Comparison of ENCODE assay signal across 20 cellular contexts in the genomic region with DNA sequence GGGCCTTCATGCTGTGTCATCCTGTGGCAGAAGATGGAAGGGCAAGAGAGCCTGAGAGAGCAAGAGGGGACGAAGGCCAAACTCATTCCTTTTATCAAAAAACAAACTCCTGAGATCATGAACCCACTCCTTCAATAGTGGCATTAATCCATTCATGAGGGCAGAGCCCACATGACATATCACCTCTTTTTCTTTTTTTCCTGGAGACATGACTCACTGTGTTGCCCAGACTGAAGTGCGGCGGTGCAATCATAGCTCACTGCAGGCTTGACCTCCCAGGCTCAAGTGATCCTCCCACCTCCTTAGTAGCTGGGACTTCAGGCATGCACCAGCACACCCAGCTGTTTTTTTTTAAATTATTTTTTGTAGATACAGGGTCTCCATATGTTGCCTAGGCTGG.
DNase-seq lines count a peak whose midpoint lies in the region; ATAC-seq, FAIRE-seq and TF ChIP-seq lines count a peak whose summit lies in the region.
"Had no signal": no experiment of that assay in that cellular context is flagged by ENCODE, and none has a peak within 500 bp of the region (broad histone marks: within the 10 kb centered on the region; RNA-seq: fewer than 3 reads in every experiment).

No MANE protein-coding gene starts in this region.

- H3K27ac ChIP-seq in PC-3 (ENCODE audit: low read length) = no peak overlapping the region
- H3K27ac ChIP-seq in HepG2 (ENCODE audit: extremely low read length, insufficient read depth, low read length) = no peak overlapping the region
- no peak overlapping the region for H3K27ac ChIP-seq in SK-N-SH (ENCODE audit: low read depth in 2 of 2, low read length in 1 of 2)
- H3K27ac ChIP-seq: pancreas, tibial artery had no signal

- no peak overlapping the region for H3K4me3 Mint-ChIP-seq in stimulated activated memory B cell treated with anti-CD40 and anti-IgM and Interleukin-4, amounts not matched to agents 10 μg/mL and 1 μg/mL and 100 μg/mL, for 72 hours
- H3K4me3 Mint-ChIP-seq: activated CD4-positive, alpha-beta T cell treated with anti-CD3 and anti-CD28 coated beads, Interleukin-2, amount 10 ng/mL, durations not matched to agents 24 days and 14 days; CD8-positive, alpha-beta T cell; natural killer cell treated with Interleukin-12 subunit alpha and Interleukin-12 subunit beta and Interleukin-15 and Interleukin-18, amount 100 ng/mL, for 72 hours had no signal

- CTCF ChIA-PET in PC-3 (lab: Charles Lee) (no interaction called here), HepG2 (lab: Yijun Ruan, JAX; ENCODE audit: low intra/inter-chr PET ratio, low total read pairs) (no interaction called here), SK-N-SH (lab: Yijun Ruan, JAX) (no interaction called here)

- no peak overlapping the region for H2AFZ ChIP-seq in PC-3 (ENCODE audit: low read length)
- no peak overlapping the region for H2AFZ ChIP-seq in HepG2 (ENCODE audit: low read length)
- H2AFZ ChIP-seq in SK-N-SH (ENCODE audit: low read depth) = no peak overlapping the region

- H3K27ac Mint-ChIP-seq in stimulated activated memory B cell treated with anti-CD40 and anti-IgM and Interleukin-4, amounts not matched to agents 10 μg/mL and 1 μg/mL and 100 μg/mL, for 72 hours = no peak overlapping the region
- H3K27ac Mint-ChIP-seq: activated CD4-positive, alpha-beta T cell treated with anti-CD3 and anti-CD28 coated beads, Interleukin-2, amount 10 ng/mL, durations not matched to agents 24 days and 14 days; CD8-positive, alpha-beta T cell; natural killer cell treated with Interleukin-12 subunit alpha and Interleukin-12 subunit beta and Interleukin-15 and Interleukin-18, amount 100 ng/mL, for 72 hours had no signal

- no peak for TF ChIP-seq RAD21 in HepG2 (CRISPR knock-in tag; IDR thresholded peaks at IDR 0.05)
- TF ChIP-seq RAD21 in SK-N-SH (IDR thresholded peaks at IDR 0.05; ENCODE audit: low read length) = no peak

- no peaks in the 10 kb centered on the region for H3K36me3 Mint-ChIP-seq in stimulated activated memory B cell treated with anti-CD40 and anti-IgM and Interleukin-4, amounts not matched to agents 10 μg/mL and 1 μg/mL and 100 μg/mL, for 72 hours
- H3K36me3 Mint-ChIP-seq: CD8-positive, alpha-beta T cell; natural killer cell treated with Interleukin-12 subunit alpha and Interleukin-12 subunit beta and Interleukin-15 and Interleukin-18, amount 100 ng/mL, for 72 hours had no signal

- no peaks in the 10 kb centered on the region for H3K27me3 ChIP-seq in PC-3 (ENCODE audit: low read length)
- no peaks in the 10 kb centered on the region for H3K27me3 ChIP-seq in HepG2 (ENCODE audit: control insufficient read depth in 1 of 2, insufficient read depth in 2 of 2, low read length in 2 of 2)
- H3K27me3 ChIP-seq in SK-N-SH (ENCODE audit: insufficient read depth) = no peaks in the 10 kb centered on the region
- H3K27me3 ChIP-seq: pancreas, tibial artery had no signal

- BruUV-seq in PC-3 (replicated peaks; lab: Mats Ljungman, UMichigan) (no TSS peak), HepG2 (replicated peaks; lab: Mats Ljungman, UMichigan) (no TSS peak)

- no peak overlapping the region for H3K4me3 ChIP-seq in PC-3 (ENCODE audit: low read length)
- H3K4me3 ChIP-seq in choroid plexus epithelial cell (ENCODE audit: low read depth, low read length) = no peak overlapping the region
- H3K4me3 ChIP-seq in HepG2 (replicated peaks in 1 of 3; ENCODE audit: insufficient read depth in 1 of 3, low read depth in 2 of 3, low read length in 3 of 3) = no peak overlapping the region
- no peak overlapping the region for H3K4me3 ChIP-seq in SK-N-SH (ENCODE audit: low read depth in 2 of 2, low read length in 1 of 2)
- H3K4me3 ChIP-seq: pancreas, tibial artery had no signal

- peaks cover 11% of the 10 kb centered on the region for H3K27me3 Mint-ChIP-seq in stimulated activated memory B cell treated with anti-CD40 and anti-IgM and Interleukin-4, amounts not matched to agents 10 μg/mL and 1 μg/mL and 100 μg/mL, for 72 hours

- ATAC-seq in PC-3 (no peak), HepG2 (no peak)
- no peak for ATAC-seq in stimulated activated memory B cell treated with anti-CD40 and anti-IgM and Interleukin-4, amounts not matched to agents 10 μg/mL and 1 μg/mL and 100 μg/mL, for 72 hours
- no peak for ATAC-seq in activated CD4-positive, CD25-positive, alpha-beta regulatory T cell treated with anti-CD3 and anti-CD28 coated beads, Interleukin-2, amount 50 U/mL, for 24 hours
- ATAC-seq: CD8-positive, alpha-beta T cell; natural killer cell treated with Interleukin-12 subunit alpha and Interleukin-12 subunit beta and Interleukin-15 and Interleukin-18, amount 100 ng/mL, for 72 hours had no signal

- 87% methylated on average over 3 of the region's 3 CpGs for WGBS in HepG2 (ENCODE audit: low lambda C conversion rate)
- WGBS in SK-N-SH (ENCODE audit: low lambda C conversion rate) = 83% methylated on average over 3 of the region's 3 CpGs

- H3K9me2 ChIP-seq in PC-3 (replicated peaks; ENCODE audit: low read length) = no peaks in the 10 kb centered on the region
- no peaks in the 10 kb centered on the region for H3K9me2 ChIP-seq in SK-N-SH

- POLR2A ChIA-PET in PC-3 (lab: Charles Lee; ENCODE audit: unreplicated experiment) (no interaction called here), HepG2 (lab: Yijun Ruan, JAX) (no interaction called here), SK-N-SH (lab: Yijun Ruan, JAX) (no interaction called here)

- no peak for FAIRE-seq in HepG2 (lab: Jason Lieb, UNC)
- FAIRE-seq: H1, pancreas had no signal

- no peak overlapping the region for H3K9ac ChIP-seq in PC-3 (ENCODE audit: low read length)
- H3K9ac ChIP-seq in HepG2 (ENCODE audit: insufficient read depth, low read depth, low read length) = no peak overlapping the region
- H3K9ac ChIP-seq in SK-N-SH = no peak overlapping the region

- in situ Hi-C loops in HepG2 (cut with HindIII; ENCODE audit: extremely low pct_ligation_motif_present, low pct_unique_long_range_greater_than_20kb) = no loop called here

- no peak for TF ChIP-seq POLR2A in HepG2 (IDR thresholded peaks at IDR 0.05; ENCODE audit: insufficient read depth in 1 of 2, low read depth in 2 of 2, low read length in 2 of 2)

- TF ChIP-seq EP300 in HepG2 (IDR thresholded peaks at IDR 0.05; ENCODE audit: low read depth in 2 of 2, low read length in 2 of 2) (no peak), HepG2 (CRISPR knock-in tag; IDR thresholded peaks at IDR 0.05; ENCODE audit: borderline replicate concordance) (no peak), SK-N-SH (IDR thresholded peaks at IDR 0.05; ENCODE audit: borderline replicate concordance in 1 of 2, low read depth in 1 of 2, low read length in 1 of 2) (no peak)

- peaks cover under 1% of the 10 kb centered on the region for H3K4me1 Mint-ChIP-seq in stimulated activated memory B cell treated with anti-CD40 and anti-IgM and Interleukin-4, amounts not matched to agents 10 μg/mL and 1 μg/mL and 100 μg/mL, for 72 hours
- H3K4me1 Mint-ChIP-seq: activated CD4-positive, alpha-beta T cell treated with anti-CD3 and anti-CD28 coated beads, Interleukin-2, amount 10 ng/mL, durations not matched to agents 24 days and 14 days had no signal

- no peaks in the 10 kb centered on the region for H3F3A ChIP-seq in PC-3 (ENCODE audit: low read length, unreplicated experiment)
- H3F3A ChIP-seq in SK-N-SH (replicated peaks; ENCODE audit: insufficient read depth) = peaks cover 3% of the 10 kb centered on the region

- no peaks in the 10 kb centered on the region for H4K20me1 ChIP-seq in PC-3 (ENCODE audit: low read length)
- H4K20me1 ChIP-seq in HepG2 (ENCODE audit: insufficient read depth, low read length) = no peaks in the 10 kb centered on the region
- H4K20me1 ChIP-seq in SK-N-SH (ENCODE audit: insufficient read depth) = no peaks in the 10 kb centered on the region

- no peak overlapping the region for H3K4me2 ChIP-seq in PC-3 (ENCODE audit: low read length)
- no peak overlapping the region for H3K4me2 ChIP-seq in HepG2 (ENCODE audit: low read depth, low read length)
- no peak overlapping the region for H3K4me2 ChIP-seq in SK-N-SH

- no peak for TF ChIP-seq CTCF in PC-3 (conservative IDR thresholded peaks at IDR 0.05; ENCODE audit: low read depth, low read length)
- no peak for TF ChIP-seq CTCF in choroid plexus epithelial cell (conservative IDR thresholded peaks at IDR 0.05; ENCODE audit: low read depth, low read length)
- TF ChIP-seq CTCF in HepG2 (CRISPR knock-in tag; IDR thresholded peaks at IDR 0.05) = no peak
- TF ChIP-seq CTCF in SK-N-SH (IDR thresholded peaks at IDR 0.05) = no peak

- DNase-seq in EL (peak; percentile 39), PC-3 (peak; percentile 12), choroid plexus epithelial cell (ENCODE audit: low read depth) (peak; percentile 51), HepG2 (ENCODE audit: low spot score) (no peak), SK-N-SH (no peak)
- DNase-seq in stimulated activated naive CD4-positive, alpha-beta T cell treated with Interleukin-2 at 50 U/mL for 16 hours (lab: John Stamatoyannopoulos, UW) = no peak
- DNase-seq: activated CD4-positive, alpha-beta T cell treated with anti-CD3 and anti-CD28 coated beads, Interleukin-2, amount 10 ng/mL, durations not matched to agents 24 days and 14 days; activated effector memory CD4-positive, alpha-beta T cell treated with Interleukin-2 at 50 U/mL for 16 hours; CD8-positive, alpha-beta T cell; central memory CD4-positive, alpha-beta T cell; NCI-H1436; NCI-H526; pancreas; stimulated activated CD4-positive, alpha-beta T cell treated with anti-CD3 and anti-CD28 coated beads, Interleukin-1b, Interleukin-23, amount 100 ng/mL, for 48 hours; stimulated activated naive CD4-positive, alpha-beta T cell; tibial artery had no signal

- H3K79me2 ChIP-seq in PC-3 (ENCODE audit: low read length) (no peaks in the 10 kb centered on the region), HepG2 (ENCODE audit: insufficient read depth, low read length) (no peaks in the 10 kb centered on the region), SK-N-SH (ENCODE audit: insufficient read depth) (no peaks in the 10 kb centered on the region)

- no peaks in the 10 kb centered on the region for H3K36me3 ChIP-seq in PC-3 (ENCODE audit: low read depth, low read length)
- no peaks in the 10 kb centered on the region for H3K36me3 ChIP-seq in HepG2 (replicated peaks in 1 of 2; ENCODE audit: control insufficient read depth in 1 of 2, insufficient read depth in 2 of 2, low read length in 2 of 2)
- H3K36me3 ChIP-seq in SK-N-SH (replicated peaks in 1 of 2; ENCODE audit: control insufficient read depth in 1 of 2, insufficient read depth in 2 of 2, low read length in 1 of 2) = no peaks in the 10 kb centered on the region
- H3K36me3 ChIP-seq: pancreas, tibial artery had no signal

- no peaks in the 10 kb centered on the region for H3K9me3 Mint-ChIP-seq in stimulated activated memory B cell treated with anti-CD40 and anti-IgM and Interleukin-4, amounts not matched to agents 10 μg/mL and 1 μg/mL and 100 μg/mL, for 72 hours
- H3K9me3 Mint-ChIP-seq: activated CD4-positive, alpha-beta T cell treated with anti-CD3 and anti-CD28 coated beads, Interleukin-2, amount 10 ng/mL, durations not matched to agents 24 days and 14 days; CD8-positive, alpha-beta T cell; natural killer cell treated with Interleukin-12 subunit alpha and Interleukin-12 subunit beta and Interleukin-15 and Interleukin-18, amount 100 ng/mL, for 72 hours had no signal

- H3K4me1 ChIP-seq in PC-3 (ENCODE audit: insufficient read depth, low read length) (peaks cover 2% of the 10 kb centered on the region), HepG2 (ENCODE audit: insufficient read depth, low read length) (peaks cover 57% of the 10 kb centered on the region), SK-N-SH (ENCODE audit: control insufficient read depth in 1 of 2, insufficient read depth in 2 of 2, low read depth in 1 of 2, low read length in 1 of 2) (peaks cover 0 to 6% of the 10 kb centered on the region in 2 experiments; a peak in 1 of 4 replicates)

- H3K9me3 ChIP-seq in PC-3 (ENCODE audit: low read length) (no peaks in the 10 kb centered on the region), HepG2 (ENCODE audit: low read length) (no peaks in the 10 kb centered on the region), SK-N-SH (no peaks in the 10 kb centered on the region)
- H3K9me3 ChIP-seq: pancreas, tibial artery had no signal

- intact Hi-C loops in PC-3 (cut with micrococcal nuclease) (no loop called here), HepG2 (cut with micrococcal nuclease; ENCODE audit: unreplicated experiment) (no loop called here)

Comparison
In these comparisons a context has a peak if more than half of its experiments do, and no peak if none do; other contexts are left out.
1. DNase-seq: peak in EL (single experiment), PC-3 (single experiment) and choroid plexus epithelial cell (single experiment); none in HepG2 (single experiment), SK-N-SH (single experiment) and stimulated activated naive CD4-positive, alpha-beta T cell treated with Interleukin-2 at 50 U/mL for 16 hours (single experiment).